Comparison of ENCODE assay signal across 1 cellular context in genomic region chr5:163459465-163459887, GRCh38.
TF ChIP-seq lines count a peak whose summit lies in the region.

No MANE protein-coding gene starts in this region.

TF ChIP-seq in WTC11, 78 proteins besides CTCF, POLR2A, EP300 and RAD21 (continued from another document):
- TF ChIP-seq ZBTB43 (CRISPR knock-in tag; IDR thresholded peaks at IDR 0.05) (no peak), E2F1 (CRISPR knock-in tag; IDR thresholded peaks at IDR 0.05) (no peak), GTF2I (CRISPR knock-in tag; conservative IDR thresholded peaks at IDR 0.05) (no peak), GRHL2 (CRISPR knock-in tag; IDR thresholded peaks at IDR 0.05; ENCODE audit: insufficient replicate concordance, severe bottlenecking) (no peak), NFATC4 (CRISPR knock-in tag; IDR thresholded peaks at IDR 0.05) (no peak), FOXK1 (CRISPR knock-in tag; IDR thresholded peaks at IDR 0.05) (no peak; the same call in 1 of the 2 replicates), PREB (CRISPR knock-in tag; IDR thresholded peaks at IDR 0.05; ENCODE audit: borderline replicate concordance) (no peak)
